13 cellular contexts compared by ENCODE assay signal in the genomic region with DNA sequence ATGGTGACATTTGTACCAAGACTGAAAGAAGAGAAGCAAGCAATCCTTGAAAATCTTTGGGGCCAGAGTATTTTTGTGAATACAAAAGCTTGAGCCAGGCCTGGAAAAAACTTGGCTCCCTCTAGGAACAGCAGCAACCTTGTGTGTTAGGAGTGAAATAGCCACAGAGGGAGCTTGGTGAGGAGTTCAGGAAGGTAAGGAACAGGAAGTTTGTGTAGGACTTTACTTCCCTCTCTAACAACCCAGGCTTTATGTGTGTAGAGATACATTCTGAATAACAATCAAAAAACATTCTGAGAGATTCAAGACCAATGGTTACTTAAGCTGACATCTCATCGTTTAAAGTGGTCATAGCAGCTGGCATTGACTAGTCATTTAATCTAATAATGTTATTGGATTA.
A peak's percentile ranks its signal among the peaks of the same experiment; 100 is the strongest.
DNase-seq lines count a peak whose midpoint lies in the region; ATAC-seq, FAIRE-seq and TF ChIP-seq lines count a peak whose summit lies in the region.
"Had no signal": no experiment of that assay in that cellular context is flagged by ENCODE, and none has a peak within 500 bp of the region (broad histone marks: within the 10 kb centered on the region; RNA-seq: fewer than 3 reads in every experiment).

No MANE protein-coding gene starts in this region.

- H3K9ac ChIP-seq in Karpas-422 (ENCODE audit: low read length), result no peak overlapping the region
- H3K9ac ChIP-seq in astrocyte (ENCODE audit: low read length), result no peak overlapping the region

- no peaks in the 10 kb centered on the region for H3K9me2 ChIP-seq in Karpas-422 (replicated peaks; ENCODE audit: insufficient read depth, low read length)

- H3K36me3 Mint-ChIP-seq in astrocyte (ENCODE audit: low read depth, unreplicated experiment), result no peaks in the 10 kb centered on the region
- H3K36me3 Mint-ChIP-seq in activated CD4-positive, alpha-beta memory T cell treated with anti-CD3 and anti-CD28 coated beads, Interleukin-2, amount 10 ng/mL, durations not matched to agents 7 days and 5 days (ENCODE audit: low read depth), result no peaks in the 10 kb centered on the region
- H3K36me3 Mint-ChIP-seq: activated naive CD4-positive, alpha-beta T cell treated with anti-CD3 and anti-CD28 coated beads, Interleukin-2, amount 50 U/mL, for 24 hours had no signal

- H3K4me1 ChIP-seq in Karpas-422 (ENCODE audit: low read length) (no peaks in the 10 kb centered on the region), astrocyte (ENCODE audit: insufficient read depth, low read length) (peaks cover 4% of the 10 kb centered on the region)

- H3K27me3 Mint-ChIP-seq in astrocyte (ENCODE audit: low read depth, unreplicated experiment), result no peaks in the 10 kb centered on the region
- H3K27me3 Mint-ChIP-seq in activated CD4-positive, alpha-beta memory T cell treated with anti-CD3 and anti-CD28 coated beads, Interleukin-2, amount 10 ng/mL, durations not matched to agents 7 days and 5 days, result no peaks in the 10 kb centered on the region
- H3K27me3 Mint-ChIP-seq: activated naive CD4-positive, alpha-beta T cell treated with anti-CD3 and anti-CD28 coated beads, Interleukin-2, amount 50 U/mL, for 24 hours had no signal

- H3K27me3 ChIP-seq in AG04450 (ENCODE audit: control insufficient read depth, insufficient read depth, low read length) (no peaks in the 10 kb centered on the region), Karpas-422 (ENCODE audit: low read length) (no peaks in the 10 kb centered on the region), astrocyte (ENCODE audit: insufficient read depth, low read length) (no peaks in the 10 kb centered on the region)

- no peak overlapping the region for H3K27ac Mint-ChIP-seq in astrocyte (ENCODE audit: unreplicated experiment)
- H3K27ac Mint-ChIP-seq in activated CD4-positive, alpha-beta memory T cell treated with anti-CD3 and anti-CD28 coated beads, Interleukin-2, amount 10 ng/mL, durations not matched to agents 7 days and 5 days, result no peak overlapping the region
- H3K27ac Mint-ChIP-seq: activated naive CD4-positive, alpha-beta T cell treated with anti-CD3 and anti-CD28 coated beads, Interleukin-2, amount 50 U/mL, for 24 hours had no signal

- H3K4me3 Mint-ChIP-seq in astrocyte (ENCODE audit: unreplicated experiment), result no peak overlapping the region
- H3K4me3 Mint-ChIP-seq in activated CD4-positive, alpha-beta memory T cell treated with anti-CD3 and anti-CD28 coated beads, Interleukin-2, amount 10 ng/mL, durations not matched to agents 7 days and 5 days, result no peak overlapping the region
- H3K4me3 Mint-ChIP-seq: activated naive CD4-positive, alpha-beta T cell treated with anti-CD3 and anti-CD28 coated beads, Interleukin-2, amount 50 U/mL, for 24 hours had no signal

- TF ChIP-seq CTCF in AG04450 (IDR thresholded peaks at IDR 0.05; ENCODE audit: low read depth, low read length) (0 out of 2 replicates have a peak, but pooled peaks have one; percentile 5), astrocyte (IDR thresholded peaks at IDR 0.05; ENCODE audit: insufficient read depth, low read depth, low read length) (no peak)

- CTCF ChIA-PET in AG04450 (lab: Charles Lee), result interaction anchor here (0.7 to 5.5 kb wide), 12 partner anchors 10 to 951 kb away, joined by 3 to 72 read pairs (median 4); no protein-coding TSS in a partner anchor
- CTCF ChIA-PET in activated CD4-positive, alpha-beta memory T cell treated with anti-CD3 and anti-CD28 coated beads, Interleukin-2, amount 10 ng/mL, durations not matched to agents 7 days and 5 days (lab: Charles Lee), result interaction anchor here (0.6 to 1.6 kb wide), 2 partner anchors 104 to 151 kb away, joined by 3 read pairs; no protein-coding TSS in a partner anchor

- no peak overlapping the region for H3K27ac ChIP-seq in AG04450 (ENCODE audit: low read depth, low read length)
- H3K27ac ChIP-seq in Karpas-422 (ENCODE audit: low read length), result no peak overlapping the region
- no peak overlapping the region for H3K27ac ChIP-seq in astrocyte (ENCODE audit: low read depth, low read length)
- H3K27ac ChIP-seq: RWPE1 had no signal

- H2AFZ ChIP-seq in Karpas-422 (ENCODE audit: low read length) (peak overlapping the region; percentile 60; the same call in 1 of the 2 replicates), astrocyte (ENCODE audit: low read depth, low read length) (peak overlapping the region; percentile 54)

- POLR2A ChIA-PET in AG04450 (lab: Yijun Ruan, JAX), result no interaction called here
- POLR2A ChIA-PET in activated CD4-positive, alpha-beta memory T cell treated with anti-CD3 and anti-CD28 coated beads, Interleukin-2, amount 10 ng/mL, durations not matched to agents 7 days and 5 days (lab: Charles Lee), result no interaction called here

- DNase-seq in AG04450 (ENCODE audit: low read depth, low spot score), result no peak
- DNase-seq in Karpas-422, result no peak
- peak; percentile 12 for DNase-seq in astrocyte (ENCODE audit: low read depth)
- peak; percentile 50 for DNase-seq in islet precursor cell
- DNase-seq in activated CD4-positive, alpha-beta memory T cell treated with anti-CD3 and anti-CD28 coated beads, Interleukin-2, amount 10 ng/mL, durations not matched to agents 7 days and 5 days, result no peak
- DNase-seq in NCI-H345 treated with DMSO at 0.1 percent for 48 hours (lab: John Stamatoyannopoulos, UW; ENCODE audit: unreplicated experiment), result no peak
- no peak for DNase-seq in NCI-H1105 (lab: John Stamatoyannopoulos, UW)
- DNase-seq: effector memory CD4-positive, alpha-beta T cell; NCI-H146; stimulated activated CD4-positive, alpha-beta T cell treated with anti-CD3 and anti-CD28 coated beads, Interleukin-12 subunit alpha, Interleukin-12 subunit beta, amount 100 ng/mL, for 4 hours had no signal

- H3K9me3 ChIP-seq in AG04450 (ENCODE audit: control insufficient read depth, insufficient read depth, low read length) (no peaks in the 10 kb centered on the region), Karpas-422 (ENCODE audit: low read length) (no peaks in the 10 kb centered on the region), astrocyte (ENCODE audit: insufficient read depth, low read depth, low read length) (no peaks in the 10 kb centered on the region)

- H4K20me1 ChIP-seq in Karpas-422 (ENCODE audit: insufficient read depth, low read depth, low read length) (no peaks in the 10 kb centered on the region), astrocyte (ENCODE audit: insufficient read depth, low read length) (no peaks in the 10 kb centered on the region)

- no peak for ATAC-seq in GM18861 (IDR thresholded peaks at IDR 0.05; ENCODE audit: unreplicated experiment)

- FAIRE-seq in astrocyte (lab: Jason Lieb, UNC), result no peak

- H3K4me3 ChIP-seq in AG04450 (ENCODE audit: low read depth, low read length), result no peak overlapping the region
- no peak overlapping the region for H3K4me3 ChIP-seq in Karpas-422 (ENCODE audit: low read length)
- no peak overlapping the region for H3K4me3 ChIP-seq in astrocyte (ENCODE audit: insufficient read depth, low read depth, low read length)

- H3K36me3 ChIP-seq in Karpas-422 (ENCODE audit: insufficient read depth, low read length), result no peaks in the 10 kb centered on the region
- no peaks in the 10 kb centered on the region for H3K36me3 ChIP-seq in astrocyte (ENCODE audit: insufficient read depth, low read length)

- peaks cover 2% of the 10 kb centered on the region for H3K4me1 Mint-ChIP-seq in astrocyte (ENCODE audit: low read depth, unreplicated experiment)
- H3K4me1 Mint-ChIP-seq in activated CD4-positive, alpha-beta memory T cell treated with anti-CD3 and anti-CD28 coated beads, Interleukin-2, amount 10 ng/mL, durations not matched to agents 7 days and 5 days, result no peaks in the 10 kb centered on the region
- H3K4me1 Mint-ChIP-seq: activated naive CD4-positive, alpha-beta T cell treated with anti-CD3 and anti-CD28 coated beads, Interleukin-2, amount 50 U/mL, for 24 hours had no signal

- H3K79me2 ChIP-seq in Karpas-422 (ENCODE audit: low read length) (no peaks in the 10 kb centered on the region), astrocyte (ENCODE audit: insufficient read depth, low read length) (no peaks in the 10 kb centered on the region)

- H3K9me3 Mint-ChIP-seq in astrocyte (ENCODE audit: unreplicated experiment), result no peaks in the 10 kb centered on the region
- no peaks in the 10 kb centered on the region for H3K9me3 Mint-ChIP-seq in activated CD4-positive, alpha-beta memory T cell treated with anti-CD3 and anti-CD28 coated beads, Interleukin-2, amount 10 ng/mL, durations not matched to agents 7 days and 5 days
- H3K9me3 Mint-ChIP-seq: activated naive CD4-positive, alpha-beta T cell treated with anti-CD3 and anti-CD28 coated beads, Interleukin-2, amount 50 U/mL, for 24 hours had no signal

- H3K4me2 ChIP-seq in Karpas-422 (ENCODE audit: low read depth, low read length, poor library complexity, severe bottlenecking) (no peak overlapping the region), astrocyte (ENCODE audit: low read length) (no peak overlapping the region)

Comparison
In these comparisons a context has a peak if more than half of its experiments do, and no peak if none do; other contexts are left out.
1. DNase-seq: peak in astrocyte (single experiment) and islet precursor cell (single experiment); none in AG04450 (single experiment), Karpas-422 (single experiment), activated CD4-positive, alpha-beta memory T cell treated with anti-CD3 and anti-CD28 coated beads, Interleukin-2, amount 10 ng/mL, durations not matched to agents 7 days and 5 days (single experiment), NCI-H345 treated with DMSO at 0.1 percent for 48 hours (single experiment) and NCI-H1105 (single experiment).